In the genomic region with DNA sequence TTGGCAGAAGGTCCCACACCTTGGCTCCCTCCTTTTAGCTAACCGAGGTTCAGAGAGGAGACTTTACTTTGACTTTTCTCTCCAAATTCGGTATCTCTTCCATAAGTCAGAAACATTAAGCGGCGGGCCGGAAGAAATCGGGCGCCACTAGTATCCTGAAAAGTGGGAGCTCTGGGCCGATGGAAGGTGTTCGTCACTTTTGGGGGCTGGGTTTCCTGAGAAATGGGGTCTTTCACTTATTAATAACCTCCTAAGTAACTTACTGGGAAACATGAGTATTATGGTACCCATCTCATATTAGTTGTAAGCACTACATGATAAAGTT, we compare ENCODE assay signal across 1 cellular context.
TF ChIP-seq lines count a peak whose summit lies in the region.

No MANE protein-coding gene starts in this region.

TF ChIP-seq in K562, 482 proteins besides CTCF, POLR2A, EP300 and RAD21 (continued from another document):
- TF ChIP-seq CEBPZ (IDR thresholded peaks at IDR 0.05; ENCODE audit: borderline replicate concordance, low read depth, low read length) (no peak), PCBP2 (IDR thresholded peaks at IDR 0.05; ENCODE audit: low read depth, low read length, poor library complexity, severe bottlenecking) (no peak), PREB (CRISPR knock-in tag; IDR thresholded peaks at IDR 0.05) (no peak), NR2C2 (CRISPR knock-in tag; IDR thresholded peaks at IDR 0.05) (no peak), NR2C2 (tag; IDR thresholded peaks at IDR 0.05) (peak; percentile 56), ZFPM2 (CRISPR knock-in tag; IDR thresholded peaks at IDR 0.05) (no peak), ZNF224 (CRISPR knock-in tag; IDR thresholded peaks at IDR 0.05) (no peak), SP1 (CRISPR knock-in tag; IDR thresholded peaks at IDR 0.05) (0 out of 2 replicates have a peak, but pooled peaks have one; percentile 12), TRIM24 (IDR thresholded peaks at IDR 0.05) (no peak), MED1 (CRISPR knock-in tag; IDR thresholded peaks at IDR 0.05; ENCODE audit: borderline replicate concordance) (no peak), ZNF589 (CRISPR knock-in tag; IDR thresholded peaks at IDR 0.05; ENCODE audit: low read depth) (no peak), ATF1 (CRISPR knock-in tag; IDR thresholded peaks at IDR 0.05) (no peak), ATF1 (tag; IDR thresholded peaks at IDR 0.05) (peak; percentile 15; the same call in 1 of the 2 replicates), ZNF584 (CRISPR knock-in tag; IDR thresholded peaks at IDR 0.05; ENCODE audit: low read depth) (no peak), SMAD2 (IDR thresholded peaks at IDR 0.05; ENCODE audit: low read depth, low read length) (no peak), POLR2G (IDR thresholded peaks at IDR 0.05; ENCODE audit: low read depth, low read length) (no peak), U2AF1 (optimal IDR thresholded peaks at IDR 0.05; ENCODE audit: low read depth, low read length) (no peak), ARNT (IDR thresholded peaks at IDR 0.05) (no peak), SRSF9 (IDR thresholded peaks at IDR 0.05; ENCODE audit: borderline replicate concordance, low read depth, low read length) (no peak), RFX1 (IDR thresholded peaks at IDR 0.05) (no peak), NELFE (IDR thresholded peaks at IDR 0.05; ENCODE audit: insufficient read depth, insufficient read length) (no peak), CTBP1 (IDR thresholded peaks at IDR 0.05; ENCODE audit: borderline replicate concordance) (no peak), NEUROD1 (IDR thresholded peaks at IDR 0.05; ENCODE audit: borderline replicate concordance, low read depth, low read length, partially characterized antibody) (no peak), ZBTB7A (IDR thresholded peaks at IDR 0.05; ENCODE audit: borderline replicate concordance, control insufficient read depth, low read depth, low read length) (no peak), FOXJ2 (tag; IDR thresholded peaks at IDR 0.05) (peak; percentile 35; the same call in 1 of the 2 replicates), MTA2 (IDR thresholded peaks at IDR 0.05; ENCODE audit: low read depth) (no peak), PTTG1 (tag; IDR thresholded peaks at IDR 0.05; ENCODE audit: low read depth) (no peak), DMBX1 (CRISPR knock-in tag; IDR thresholded peaks at IDR 0.05; ENCODE audit: borderline replicate concordance) (no peak), ZBTB8A (IDR thresholded peaks at IDR 0.05; ENCODE audit: partially characterized antibody) (no peak), HDAC2 (IDR thresholded peaks at IDR 0.05) (0 out of 2 replicates have a peak, but pooled peaks have one; percentile 6), KAT8 (IDR thresholded peaks at IDR 0.05; ENCODE audit: low read depth) (no peak)
- TF ChIP-seq, protein P1, sequence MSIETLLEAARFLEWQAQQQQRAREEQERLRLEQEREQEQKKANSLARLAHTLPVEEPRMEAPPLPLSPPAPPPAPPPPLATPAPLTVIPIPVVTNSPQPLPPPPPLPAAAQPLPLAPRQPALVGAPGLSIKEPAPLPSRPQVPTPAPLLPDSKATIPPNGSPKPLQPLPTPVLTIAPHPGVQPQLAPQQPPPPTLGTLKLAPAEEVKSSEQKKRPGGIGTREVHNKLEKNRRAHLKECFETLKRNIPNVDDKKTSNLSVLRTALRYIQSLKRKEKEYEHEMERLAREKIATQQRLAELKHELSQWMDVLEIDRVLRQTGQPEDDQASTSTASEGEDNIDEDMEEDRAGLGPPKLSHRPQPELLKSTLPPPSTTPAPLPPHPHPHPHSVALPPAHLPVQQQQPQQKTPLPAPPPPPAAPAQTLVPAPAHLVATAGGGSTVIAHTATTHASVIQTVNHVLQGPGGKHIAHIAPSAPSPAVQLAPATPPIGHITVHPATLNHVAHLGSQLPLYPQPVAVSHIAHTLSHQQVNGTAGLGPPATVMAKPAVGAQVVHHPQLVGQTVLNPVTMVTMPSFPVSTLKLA (conservative IDR thresholded peaks at IDR 0.05), result no peak
- TF ChIP-seq, protein P2, sequence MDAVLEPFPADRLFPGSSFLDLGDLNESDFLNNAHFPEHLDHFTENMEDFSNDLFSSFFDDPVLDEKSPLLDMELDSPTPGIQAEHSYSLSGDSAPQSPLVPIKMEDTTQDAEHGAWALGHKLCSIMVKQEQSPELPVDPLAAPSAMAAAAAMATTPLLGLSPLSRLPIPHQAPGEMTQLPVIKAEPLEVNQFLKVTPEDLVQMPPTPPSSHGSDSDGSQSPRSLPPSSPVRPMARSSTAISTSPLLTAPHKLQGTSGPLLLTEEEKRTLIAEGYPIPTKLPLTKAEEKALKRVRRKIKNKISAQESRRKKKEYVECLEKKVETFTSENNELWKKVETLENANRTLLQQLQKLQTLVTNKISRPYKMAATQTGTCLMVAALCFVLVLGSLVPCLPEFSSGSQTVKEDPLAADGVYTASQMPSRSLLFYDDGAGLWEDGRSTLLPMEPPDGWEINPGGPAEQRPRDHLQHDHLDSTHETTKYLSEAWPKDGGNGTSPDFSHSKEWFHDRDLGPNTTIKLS (IDR thresholded peaks at IDR 0.05; ENCODE audit: borderline replicate concordance, low read depth), result no peak
- TF ChIP-seq, protein P3, sequence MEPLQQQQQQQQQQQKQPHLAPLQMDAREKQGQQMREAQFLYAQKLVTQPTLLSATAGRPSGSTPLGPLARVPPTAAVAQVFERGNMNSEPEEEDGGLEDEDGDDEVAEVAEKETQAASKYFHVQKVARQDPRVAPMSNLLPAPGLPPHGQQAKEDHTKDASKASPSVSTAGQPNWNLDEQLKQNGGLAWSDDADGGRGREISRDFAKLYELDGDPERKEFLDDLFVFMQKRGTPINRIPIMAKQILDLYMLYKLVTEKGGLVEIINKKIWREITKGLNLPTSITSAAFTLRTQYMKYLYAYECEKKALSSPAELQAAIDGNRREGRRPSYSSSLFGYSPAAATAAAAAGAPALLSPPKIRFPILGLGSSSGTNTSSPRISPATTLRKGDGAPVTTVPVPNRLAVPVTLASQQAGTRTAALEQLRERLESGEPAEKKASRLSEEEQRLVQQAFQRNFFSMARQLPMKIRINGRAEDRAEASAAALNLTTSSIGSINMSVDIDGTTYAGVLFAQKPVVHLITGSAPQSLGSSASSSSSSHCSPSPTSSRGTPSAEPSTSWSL (CRISPR knock-in tag; IDR thresholded peaks at IDR 0.05; ENCODE audit: borderline replicate concordance), result no peak
- TF ChIP-seq, protein P4, sequence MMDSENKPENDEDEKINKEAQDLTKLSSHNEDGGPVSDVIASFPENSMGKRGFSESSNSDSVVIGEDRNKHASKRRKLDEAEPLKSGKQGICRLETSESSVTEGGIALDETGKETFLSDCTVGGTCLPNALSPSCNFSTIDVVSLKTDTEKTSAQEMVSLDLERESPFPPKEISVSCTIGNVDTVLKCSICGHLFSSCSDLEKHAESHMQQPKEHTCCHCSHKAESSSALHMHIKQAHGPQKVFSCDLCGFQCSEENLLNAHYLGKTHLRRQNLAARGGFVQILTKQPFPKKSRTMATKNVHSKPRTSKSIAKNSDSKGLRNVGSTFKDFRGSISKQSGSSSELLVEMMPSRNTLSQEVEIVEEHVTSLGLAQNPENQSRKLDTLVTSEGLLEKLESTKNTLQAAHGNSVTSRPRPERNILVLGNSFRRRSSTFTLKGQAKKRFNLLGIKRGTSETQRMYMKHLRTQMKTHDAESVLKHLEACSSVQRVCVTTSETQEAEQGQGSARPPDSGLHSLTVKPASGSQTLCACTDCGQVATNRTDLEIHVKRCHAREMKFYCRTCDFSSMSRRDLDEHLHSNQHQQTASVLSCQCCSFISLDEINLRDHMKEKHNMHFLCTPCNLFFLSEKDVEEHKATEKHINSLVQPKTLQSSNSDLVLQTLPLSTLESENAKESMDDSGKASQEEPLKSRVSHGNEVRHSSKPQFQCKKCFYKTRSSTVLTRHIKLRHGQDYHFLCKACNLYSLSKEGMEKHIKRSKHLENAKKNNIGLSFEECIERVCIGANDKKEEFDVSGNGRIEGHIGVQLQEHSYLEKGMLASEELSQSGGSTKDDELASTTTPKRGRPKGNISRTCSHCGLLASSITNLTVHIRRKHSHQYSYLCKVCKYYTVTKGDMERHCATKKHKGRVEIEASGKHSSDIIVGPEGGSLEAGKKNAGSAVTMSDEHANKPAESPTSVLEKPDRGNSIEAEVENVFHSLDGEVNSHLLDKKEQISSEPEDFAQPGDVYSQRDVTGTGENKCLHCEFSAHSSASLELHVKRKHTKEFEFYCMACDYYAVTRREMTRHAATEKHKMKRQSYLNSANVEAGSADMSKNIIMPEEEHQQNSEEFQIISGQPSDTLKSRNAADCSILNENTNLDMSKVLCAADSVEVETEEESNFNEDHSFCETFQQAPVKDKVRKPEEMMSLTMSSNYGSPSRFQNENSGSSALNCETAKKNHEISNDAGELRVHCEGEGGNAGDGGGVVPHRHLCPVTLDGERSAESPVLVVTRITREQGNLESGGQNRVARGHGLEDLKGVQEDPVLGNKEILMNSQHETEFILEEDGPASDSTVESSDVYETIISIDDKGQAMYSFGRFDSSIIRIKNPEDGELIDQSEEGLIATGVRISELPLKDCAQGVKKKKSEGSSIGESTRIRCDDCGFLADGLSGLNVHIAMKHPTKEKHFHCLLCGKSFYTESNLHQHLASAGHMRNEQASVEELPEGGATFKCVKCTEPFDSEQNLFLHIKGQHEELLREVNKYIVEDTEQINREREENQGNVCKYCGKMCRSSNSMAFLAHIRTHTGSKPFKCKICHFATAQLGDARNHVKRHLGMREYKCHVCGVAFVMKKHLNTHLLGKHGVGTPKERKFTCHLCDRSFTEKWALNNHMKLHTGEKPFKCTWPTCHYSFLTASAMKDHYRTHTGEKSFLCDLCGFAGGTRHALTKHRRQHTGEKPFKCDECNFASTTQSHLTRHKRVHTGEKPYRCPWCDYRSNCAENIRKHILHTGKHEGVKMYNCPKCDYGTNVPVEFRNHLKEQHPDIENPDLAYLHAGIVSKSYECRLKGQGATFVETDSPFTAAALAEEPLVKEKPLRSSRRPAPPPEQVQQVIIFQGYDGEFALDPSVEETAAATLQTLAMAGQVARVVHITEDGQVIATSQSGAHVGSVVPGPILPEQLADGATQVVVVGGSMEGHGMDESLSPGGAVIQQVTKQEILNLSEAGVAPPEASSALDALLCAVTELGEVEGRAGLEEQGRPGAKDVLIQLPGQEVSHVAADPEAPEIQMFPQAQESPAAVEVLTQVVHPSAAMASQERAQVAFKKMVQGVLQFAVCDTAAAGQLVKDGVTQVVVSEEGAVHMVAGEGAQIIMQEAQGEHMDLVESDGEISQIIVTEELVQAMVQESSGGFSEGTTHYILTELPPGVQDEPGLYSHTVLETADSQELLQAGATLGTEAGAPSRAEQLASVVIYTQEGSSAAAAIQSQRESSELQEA (IDR thresholded peaks at IDR 0.05; ENCODE audit: low read depth), result no peak
